In genomic region chr2:225002039-225002655, GRCh38 we compare ENCODE assay signal across 8 cellular contexts. TPM values are rescaled to one million over a fixed set of nuclear protein-coding genes. Genes with fewer than 3 reads are reported as not detected.
A peak's percentile ranks its signal among the peaks of the same experiment; 100 is the strongest.
DNase-seq lines count a peak whose midpoint lies in the region; ATAC-seq, FAIRE-seq and TF ChIP-seq lines count a peak whose summit lies in the region.

No MANE protein-coding gene starts in this region.

- TF ChIP-seq RAD21 in K562 (CRISPR knock-in tag; conservative IDR thresholded peaks at IDR 0.05 in 1 of 2, IDR thresholded peaks at IDR 0.05 in 1 of 2) = peak; percentile 41 to 69; a peak in 3 of 4 replicates

- DNase-seq in GM10266 (ENCODE audit: extremely low spot score) = peak; percentile 50
- peak; percentile 84 for DNase-seq in GM23248
- DNase-seq in M059J (ENCODE audit: low read depth) = peak; percentile 63
- peak; percentile 23 to 86 (median 61) for DNase-seq in T-cell
- DNase-seq in K562 (ENCODE audit: extremely low read depth in 1 of 4, low spot score in 3 of 4) = peak; percentile 5 to 40 (median 20)
- no peak for DNase-seq in kidney epithelial cell (ENCODE audit: low read depth)
- peak in 2 of 3 experiments; percentile 25 to 58 for DNase-seq in stimulated activated CD4-positive, alpha-beta T cell treated with anti-CD3 and anti-CD28 coated beads, TNF-alpha, amount 100 ng/mL, for 4 hours (ENCODE audit: low read depth in 3 of 3)

- TF ChIP-seq CTCF in GM10266 (IDR thresholded peaks at IDR 0.05; ENCODE audit: control insufficient read depth, insufficient read depth, low read depth, missing control alignments) (peak; percentile 84), K562 (IDR thresholded peaks at IDR 0.05 in 2 of 3, conservative IDR thresholded peaks at IDR 0.05 in 1 of 3; ENCODE audit: insufficient read depth in 2 of 3, low read depth in 1 of 3, low read length in 3 of 3) (peak in 2 of 3 experiments; percentile 37 to 50; a peak in 3 of 6 replicates), kidney epithelial cell (IDR thresholded peaks at IDR 0.05; ENCODE audit: insufficient read depth, low read length, poor library complexity, severe bottlenecking) (peak; percentile 67)

- H3K9me2 ChIP-seq in GM23248 (ENCODE audit: insufficient read depth) = no peaks in the 10 kb centered on the region

- H3K36me3 ChIP-seq in GM23248 (ENCODE audit: low read depth) = no peaks in the 10 kb centered on the region
- no peaks in the 10 kb centered on the region for H3K36me3 ChIP-seq in K562 (ENCODE audit: control insufficient read depth, insufficient read depth, low read length)
- H3K36me3 ChIP-seq in kidney epithelial cell (ENCODE audit: control insufficient read depth, insufficient read depth, low read length) = no peaks in the 10 kb centered on the region

- no peak for TF ChIP-seq POLR2A in K562 (conservative IDR thresholded peaks at IDR 0.05)

- FAIRE-seq in K562 (lab: Jason Lieb, UNC) = no peak

- H3K4me3 Mint-ChIP-seq in T-cell = peak overlapping the region in 2 of 3 donors; percentile 25 to 34

- intact Hi-C loops in K562 (cut with micrococcal nuclease) = loop anchor here (10.0 kb wide), 2 partner anchors 647 to 1027 kb away; no protein-coding TSS in a partner anchor

- H3K4me1 ChIP-seq in GM23248 (ENCODE audit: insufficient read depth) (peaks cover 34% of the 10 kb centered on the region), K562 (replicated peaks in 1 of 2; ENCODE audit: control insufficient read depth in 2 of 2, insufficient read depth in 2 of 2, low read length in 2 of 2) (no peaks in the 10 kb centered on the region)

- no peak overlapping the region for H2AFZ ChIP-seq in GM23248
- no peak overlapping the region for H2AFZ ChIP-seq in K562 (ENCODE audit: low read depth, low read length)

- in situ Hi-C loops in GM23248 (cut with MboI) (loop anchor here (10.0 kb wide), 1 partner anchor 97 kb away; no protein-coding TSS in a partner anchor), K562 (cut with MboI) (no loop called here)

- peaks cover 100% of the 10 kb centered on the region for H3K79me2 ChIP-seq in GM23248 (ENCODE audit: insufficient read depth)
- H3K79me2 ChIP-seq in K562 (ENCODE audit: control insufficient read depth, insufficient read depth, low read length) = no peaks in the 10 kb centered on the region

- no peak overlapping the region for H3K9ac ChIP-seq in GM23248
- no peak overlapping the region for H3K9ac ChIP-seq in K562 (ENCODE audit: insufficient read depth in 1 of 2, low read depth in 2 of 2, low read length in 2 of 2)

- peaks cover 10% of the 10 kb centered on the region for H3K36me3 Mint-ChIP-seq in T-cell

- H3K27me3 ChIP-seq in GM23248 (replicated peaks; ENCODE audit: insufficient read depth) (no peaks in the 10 kb centered on the region), K562 (ENCODE audit: control insufficient read depth in 2 of 2, insufficient read depth in 2 of 2, low read length in 2 of 2) (no peaks in the 10 kb centered on the region), kidney epithelial cell (ENCODE audit: control insufficient read depth, insufficient read depth, low read length) (no peaks in the 10 kb centered on the region)

- peaks cover 14% of the 10 kb centered on the region; the same call in 1 of the 2 replicates for H3F3A ChIP-seq in GM23248 (ENCODE audit: insufficient read depth)

- no peaks in the 10 kb centered on the region for H3K9me3 Mint-ChIP-seq in T-cell

- H3K9me1 ChIP-seq in K562 (ENCODE audit: control insufficient read depth, insufficient read depth, low read length) = no peaks in the 10 kb centered on the region

- H3K4me1 Mint-ChIP-seq in T-cell = peaks cover 82 to 87% (median 86%) of the 10 kb centered on the region in 3 donors

- peak overlapping the region; percentile 26 for H3K4me2 ChIP-seq in GM23248 (ENCODE audit: unreplicated experiment)
- no peak overlapping the region for H3K4me2 ChIP-seq in K562 (ENCODE audit: insufficient read depth, low read length)

- no peaks in the 10 kb centered on the region for H3K9me3 ChIP-seq in GM23248 (ENCODE audit: low read depth)
- no peaks in the 10 kb centered on the region for H3K9me3 ChIP-seq in K562 (replicated peaks; ENCODE audit: control insufficient read depth, insufficient read depth, low read depth, low read length)

- peak overlapping the region; percentile 84 to 88 for H3K27ac Mint-ChIP-seq in T-cell

- WGBS in GM23248 (ENCODE audit: low coverage in 1 of 2, low lambda C conversion rate in 2 of 2, missing lambda C conversion rate in 2 of 2), 2 experiments = 48 to 50% methylated on average over 6 of the region's 6 CpGs
- 1% methylated on average over 6 of the region's 6 CpGs for WGBS in K562 (ENCODE audit: insufficient coverage, low coverage, missing lambda C conversion rate)

- H3K27ac ChIP-seq in GM23248 (no peak overlapping the region), K562 (ENCODE audit: extremely low read depth, low read depth, low read length) (no peak overlapping the region)

- H3K4me3 ChIP-seq in GM23248 (no peak overlapping the region), K562 (no peak overlapping the region), kidney epithelial cell (ENCODE audit: low read depth, low read length) (no peak overlapping the region)

- TF ChIP-seq EP300 in K562 (IDR thresholded peaks at IDR 0.05; ENCODE audit: low read length) = no peak

- H4K20me1 ChIP-seq in GM23248 (ENCODE audit: insufficient read depth) (no peaks in the 10 kb centered on the region), K562 (replicated peaks; ENCODE audit: control insufficient read depth, insufficient read depth, low read length) (no peaks in the 10 kb centered on the region)

- no TSS peak for BruUV-seq in K562 (replicated peaks; lab: Mats Ljungman, UMichigan)

- no peaks in the 10 kb centered on the region for H3K27me3 Mint-ChIP-seq in T-cell

- POLR2A ChIA-PET in T-cell (lab: Charles Lee) = interaction anchor here (0.6 to 1.4 kb wide), 2 partner anchors 69 to 1966 kb away, joined by 3 read pairs; no protein-coding TSS in a partner anchor
- POLR2A ChIA-PET in K562 (lab: Yijun Ruan, JAX) = no interaction called here

- ATAC-seq in T-cell (replicated peaks in 1 of 4) (peak; percentile 64 to 79 (median 68)), K562 (no peak), HG03571 (IDR thresholded peaks at IDR 0.05; ENCODE audit: unreplicated experiment) (no peak)

- CTCF ChIA-PET in T-cell (lab: Charles Lee) (interaction anchor here (0.5 to 3.4 kb wide), 36 partner anchors 11 to 663 kb away, joined by 3 to 18 read pairs (median 4); no protein-coding TSS in a partner anchor), K562 (lab: Yijun Ruan, JAX; ENCODE audit: low intra/inter-chr PET ratio) (interaction anchor here (0.6 kb wide), 1 partner anchor 421 kb away, joined by 3 read pairs; no protein-coding TSS in a partner anchor)

TF ChIP-seq in K562, 482 proteins besides CTCF, POLR2A, EP300 and RAD21:
- no peak for TF ChIP-seq ZNF583 (CRISPR knock-in tag; IDR thresholded peaks at IDR 0.05)
- 0 out of 4 replicates have a peak, but pooled peaks of 1 of the 2 experiments have one; percentile 17 for TF ChIP-seq FOXK2 (conservative IDR thresholded peaks at IDR 0.05 in 1 of 2, IDR thresholded peaks at IDR 0.05 in 1 of 2; ENCODE audit: low read depth in 2 of 2)
- TF ChIP-seq ZNF445 (CRISPR knock-in tag; IDR thresholded peaks at IDR 0.05; ENCODE audit: low read depth) = no peak
- no peak for TF ChIP-seq FOXJ2 (tag; IDR thresholded peaks at IDR 0.05)
- TF ChIP-seq MCM3 (IDR thresholded peaks at IDR 0.05) = no peak
- TF ChIP-seq THRAP3 (IDR thresholded peaks at IDR 0.05; ENCODE audit: borderline replicate concordance) = no peak
- no peak for TF ChIP-seq GABPB1 (CRISPR knock-in tag; IDR thresholded peaks at IDR 0.05)
TF ChIP-seq in K562: peak in this region for 1.

RNA-seq across cellular contexts. Expression of gene DOCK10, which starts 40.1 kb away (rescaled TPM):
- 19.2 and 20.5 TPM in 2 replicates for total RNA-seq in GM23248 (2014; rRNA removed; shearing (Covaris generic))
- 6.1 and 8.5 TPM in 2 replicates for polyA plus RNA-seq in GM23248 (2016; fragmentation: Nextera tagmentation; extraction: Ambion mirVana)
- 25.3 and 34.5 TPM in 2 replicates for total RNA-seq in M059J (2014; rRNA removed; shearing (Covaris generic))
- 100 to 1,000 TPM; 206 to 266 (median 235) TPM for total RNA-seq in T-cell
- total RNA-seq in K562 (2011; cell fraction: chromatin; rRNA removed; ENCODE audit: low replicate concordance) = 0.28 TPM in 1 of 2 replicates, not detected in the other
- total RNA-seq in K562 (2011; cell fraction: nucleolus; rRNA removed) = not detected in 2 replicates
- total RNA-seq in K562 (2011; cell fraction: nucleoplasm; rRNA removed) = 0.08 TPM in 1 of 2 replicates, not detected in the other
- total RNA-seq in K562 (2014; rRNA removed) = 0.12 and 0.18 TPM in 2 replicates
- 0.40 and 0.45 TPM in 2 replicates for total RNA-seq in K562 (2014; rRNA removed; fragmentation: Illumina TruSeq; extraction: Trizol)
- total RNA-seq in K562 (2015; rRNA removed; fragmentation: Illumina TruSeq; extraction: Trizol) = 0.72 and 0.87 TPM in 2 replicates
- 0.69 and 0.76 TPM in 2 replicates for total RNA-seq in K562 (2021)
- 0.01 and 0.13 TPM in 2 replicates for polyA plus RNA-seq in K562 (2011; rRNA removed)
- 0.01 TPM in 1 of 2 replicates, not detected in the other for polyA plus RNA-seq in K562 (2011; cell fraction: cytosol; rRNA removed)
- 0.16 and 0.18 TPM in 2 replicates for polyA plus RNA-seq in K562 (2011; cell fraction: nucleus; rRNA removed)
- 0.29 and 0.44 TPM in 2 replicates for polyA plus RNA-seq in K562 (2012)
- 0.24 and 0.49 TPM in 2 replicates for polyA plus RNA-seq in K562 (2014; fragmentation: Illumina TruSeq; extraction: Trizol)
- polyA plus RNA-seq in K562 (2014; fragmentation: Nextera tagmentation; extraction: Ambion mirVana) = under 1 TPM; 0.01 to 0.14 TPM
- polyA plus RNA-seq in K562 (2014; rRNA removed) = 0.05 and 0.08 TPM in 2 replicates
- 0.18 and 0.42 TPM in 2 replicates for polyA minus RNA-seq in K562 (2011; rRNA and poly(A)+ RNA removed)
- 0.86 TPM in 1 of 2 replicates, not detected in the other for polyA minus RNA-seq in K562 (2011; cell fraction: cytosol; rRNA and poly(A)+ RNA removed)
- under 0.01 and 0.40 TPM in 2 replicates for polyA minus RNA-seq in K562 (2011; cell fraction: nucleus; rRNA and poly(A)+ RNA removed)
- 1.2 and 5.0 TPM in 2 replicates for total RNA-seq in kidney epithelial cell

Comparison
In these comparisons a context has a peak if more than half of its experiments do, and no peak if none do; other contexts are left out.
1. ATAC-seq: peak in T-cell (4 of 4); none in K562 (single experiment) and HG03571 (single experiment).
2. Peak in every context shown above with its lines, with median percentiles within 50 percentile points of each other: CTCF ChIP-seq.